Comparison of ENCODE assay signal across 9 cellular contexts in the genomic region with DNA sequence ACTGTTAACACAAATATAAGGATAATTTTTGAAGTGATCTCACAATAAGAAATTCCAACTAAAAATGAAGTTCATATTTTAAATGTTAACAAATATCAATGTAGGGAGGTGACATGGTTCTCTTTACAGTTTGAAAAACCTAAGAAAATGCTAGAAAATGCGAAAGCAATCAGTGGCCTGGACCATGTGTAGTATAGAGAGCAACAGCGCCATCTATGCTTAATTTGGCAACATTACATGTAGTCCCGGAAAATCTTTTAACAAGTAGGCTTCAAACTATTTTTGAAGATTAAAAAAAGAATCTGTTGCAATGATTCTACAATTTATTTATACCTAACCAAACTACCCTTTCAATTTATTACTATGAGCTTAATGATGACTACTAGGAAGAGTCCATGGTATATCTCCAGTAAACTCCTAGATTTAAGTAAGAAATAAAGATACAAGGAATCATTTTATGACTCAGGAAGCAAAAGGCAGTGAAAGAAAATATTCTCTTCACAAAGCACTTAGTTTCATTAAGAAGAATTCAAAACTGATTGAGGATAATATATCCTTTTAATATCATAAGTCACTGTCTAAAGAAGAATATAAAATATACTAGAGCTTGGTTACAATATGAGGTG. TPM values are rescaled to one million over a fixed set of nuclear protein-coding genes. Genes with fewer than 3 reads are reported as not detected.
A peak's percentile ranks its signal among the peaks of the same experiment; 100 is the strongest.
DNase-seq lines count a peak whose midpoint lies in the region; ATAC-seq and TF ChIP-seq lines count a peak whose summit lies in the region.
"Had no signal": no experiment of that assay in that cellular context is flagged by ENCODE, and none has a peak within 500 bp of the region (broad histone marks: within the 10 kb centered on the region; RNA-seq: fewer than 3 reads in every experiment).

No MANE protein-coding gene starts in this region.

- H3K27me3 Mint-ChIP-seq in WTC11 (ENCODE audit: low read depth) = no peaks in the 10 kb centered on the region
- H3K27me3 Mint-ChIP-seq: dendritic cell treated with granulocyte-macrophage colony-stimulating factor and Interleukin-4, amounts not matched to agents 40 ng/mL and 50 ng/mL, for 4 days had no signal

- peaks cover 53% of the 10 kb centered on the region for H3K36me3 Mint-ChIP-seq in WTC11

- H3K4me3 Mint-ChIP-seq in WTC11 = no peak overlapping the region
- H3K4me3 Mint-ChIP-seq: dendritic cell treated with granulocyte-macrophage colony-stimulating factor and Interleukin-4, amounts not matched to agents 40 ng/mL and 50 ng/mL, for 4 days had no signal

- no peak overlapping the region for H3K27ac ChIP-seq in prostate gland

- WGBS in prostate gland = 4% methylated on average over 3 of the region's 3 CpGs

- H3K9me3 Mint-ChIP-seq in WTC11 = peaks cover 8% of the 10 kb centered on the region
- H3K9me3 Mint-ChIP-seq: dendritic cell treated with granulocyte-macrophage colony-stimulating factor and Interleukin-4, amounts not matched to agents 40 ng/mL and 50 ng/mL, for 4 days had no signal

- H3K9me3 ChIP-seq in prostate gland = no peaks in the 10 kb centered on the region

- TF ChIP-seq CTCF in WTC11 (IDR thresholded peaks at IDR 0.05) (peak; percentile 83), prostate gland (IDR thresholded peaks at IDR 0.05) (peak; percentile 48 to 86 (median 80))

- H3K27me3 ChIP-seq in prostate gland (replicated peaks; ENCODE audit: insufficient read depth) = no peaks in the 10 kb centered on the region

- TF ChIP-seq POLR2A in prostate gland (IDR thresholded peaks at IDR 0.05) (no peak), GM18505 (IDR thresholded peaks at IDR 0.05; ENCODE audit: borderline replicate concordance, extremely low read depth, insufficient read depth, insufficient read length) (no peak)

- CTCF ChIA-PET in WTC11 (lab: Charles Lee) = interaction anchor here (0.9 kb wide), 1 partner anchor 11 kb away, joined by 3 read pairs; no protein-coding TSS in a partner anchor

- peak; percentile 52 for ATAC-seq in Right ventricle myocardium inferior
- ATAC-seq in WTC11 = peak; percentile 50; the same call in 1 of the 2 replicates
- ATAC-seq in GM18505 (IDR thresholded peaks at IDR 0.05; ENCODE audit: unreplicated experiment) = no peak
- ATAC-seq in GM18873 (IDR thresholded peaks at IDR 0.05; ENCODE audit: low FRiP score, unreplicated experiment) = no peak

- no peak overlapping the region for H3K27ac Mint-ChIP-seq in WTC11
- H3K27ac Mint-ChIP-seq: dendritic cell treated with granulocyte-macrophage colony-stimulating factor and Interleukin-4, amounts not matched to agents 40 ng/mL and 50 ng/mL, for 4 days had no signal

- intact Hi-C loops in Right ventricle myocardium inferior (cut with DNase I) = loop anchor here (2.0 to 5.0 kb wide), 2 partner anchors 57 to 960 kb away; no protein-coding TSS in a partner anchor
- intact Hi-C loops in cardiac septum (cut with DNase I) = loop anchor here (5.0 to 10.0 kb wide), 2 partner anchors 60 to 957 kb away; no protein-coding TSS in a partner anchor
- intact Hi-C loops in prostate gland (cut with DNase I) = loop anchor here (10.0 kb wide), 1 partner anchor 587 kb away; a partner anchor contains a TSS

- no peak overlapping the region for H3K4me3 ChIP-seq in prostate gland

- DNase-seq in Right ventricle myocardium inferior (ENCODE audit: missing footprints) (no peak), cardiac septum (ENCODE audit: low spot score) (no peak), NCI-H1694 treated with DMSO at 0.1 percent for 48 hours (lab: John Stamatoyannopoulos, UW) (peak; percentile 52), WTC11 (ENCODE audit: low spot score) (no peak), globus pallidus (ENCODE audit: low spot score) (peak; percentile 82), prostate gland (ENCODE audit: low spot score) (peak; percentile 36)

- H3K36me3 ChIP-seq in prostate gland = peaks cover 0 to 5% of the 10 kb centered on the region in 2 donors

- H3K4me1 ChIP-seq in prostate gland (replicated peaks) = no peaks in the 10 kb centered on the region

- POLR2A ChIA-PET in WTC11 (lab: Charles Lee) = no interaction called here

- no peaks in the 10 kb centered on the region for H3K4me1 Mint-ChIP-seq in WTC11

TF ChIP-seq in WTC11, 78 proteins besides CTCF, POLR2A, EP300 and RAD21:
- no peak for TF ChIP-seq PRRX2 (CRISPR knock-in tag; IDR thresholded peaks at IDR 0.05)
- no peak for TF ChIP-seq SOX15 (CRISPR knock-in tag; IDR thresholded peaks at IDR 0.05)
- no peak for TF ChIP-seq NFE2L1 (CRISPR knock-in tag; IDR thresholded peaks at IDR 0.05)
- no peak for TF ChIP-seq NR1H2 (CRISPR knock-in tag; IDR thresholded peaks at IDR 0.05)
- no peak for TF ChIP-seq RORB (CRISPR knock-in tag; IDR thresholded peaks at IDR 0.05)
- TF ChIP-seq, protein P1, sequence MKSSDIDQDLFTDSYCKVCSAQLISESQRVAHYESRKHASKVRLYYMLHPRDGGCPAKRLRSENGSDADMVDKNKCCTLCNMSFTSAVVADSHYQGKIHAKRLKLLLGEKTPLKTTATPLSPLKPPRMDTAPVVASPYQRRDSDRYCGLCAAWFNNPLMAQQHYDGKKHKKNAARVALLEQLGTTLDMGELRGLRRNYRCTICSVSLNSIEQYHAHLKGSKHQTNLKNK (CRISPR knock-in tag; IDR thresholded peaks at IDR 0.05) = no peak

RNA-seq across cellular contexts. Expression of a gene that starts 33.3 kb away (rescaled TPM):
- total RNA-seq in Right ventricle myocardium inferior = 422 TPM
- 330 TPM for total RNA-seq in cardiac septum
- total RNA-seq in WTC11 (2021) = 127 to 138 TPM (median 136 TPM) in 3 replicates
- 100 to 1,000 TPM; 186 to 191 TPM for total RNA-seq in prostate gland

RNA-seq across cellular contexts. Expression of a gene that starts 38.4 kb away (rescaled TPM):
- total RNA-seq in Right ventricle myocardium inferior = not detected
- total RNA-seq in cardiac septum = not detected
- total RNA-seq in WTC11 (2021) = not detected in 3 replicates
- total RNA-seq in prostate gland = not detected

Comparison
In these comparisons a context has a peak if more than half of its experiments do, and no peak if none do; other contexts are left out.
1. ATAC-seq: peak in Right ventricle myocardium inferior (single experiment) and WTC11 (single experiment); none in GM18505 (single experiment) and GM18873 (single experiment).
2. DNase-seq: peak in NCI-H1694 treated with DMSO at 0.1 percent for 48 hours (single experiment), globus pallidus (single experiment) and prostate gland (single experiment); none in Right ventricle myocardium inferior (single experiment), cardiac septum (single experiment) and WTC11 (single experiment).